In genomic region chr10:66394287-66395063, GRCh38 we compare ENCODE assay signal across 12 cellular contexts.
DNase-seq lines count a peak whose midpoint lies in the region; TF ChIP-seq lines count a peak whose summit lies in the region.
"Had no signal": no experiment of that assay in that cellular context is flagged by ENCODE, and none has a peak within 500 bp of the region (broad histone marks: within the 10 kb centered on the region; RNA-seq: fewer than 3 reads in every experiment).

No MANE protein-coding gene starts in this region.

- H3K27me3 ChIP-seq in H9 (ENCODE audit: insufficient read depth, low read length) (no peaks in the 10 kb centered on the region), adipocyte (replicated peaks; ENCODE audit: control insufficient read depth, insufficient read depth, low read length) (no peaks in the 10 kb centered on the region)
- no peaks in the 10 kb centered on the region for H3K27me3 ChIP-seq in CD4-positive, alpha-beta memory T cell (ENCODE audit: insufficient read depth, low read length)
- H3K27me3 ChIP-seq: BLaER1 treated with 17β-estradiol and CSF1 and Interleukin-3, amounts not matched to agents 10 nM and 100 nM had no signal

- no peak overlapping the region for H2BK12ac ChIP-seq in H9 (ENCODE audit: insufficient read length, low read depth, low read length)

- H3K9me3 ChIP-seq in H9 (ENCODE audit: control insufficient read depth, low read depth, low read length) = no peaks in the 10 kb centered on the region
- no peaks in the 10 kb centered on the region for H3K9me3 ChIP-seq in adipocyte (ENCODE audit: control insufficient read depth, low read length)
- H3K9me3 ChIP-seq in CD4-positive, alpha-beta memory T cell (ENCODE audit: control insufficient read depth in 1 of 2, low read length in 2 of 2) = no peaks in the 10 kb centered on the region
- H3K9me3 ChIP-seq: BLaER1 treated with 17β-estradiol and CSF1 and Interleukin-3, amounts not matched to agents 10 nM and 100 nM had no signal

- H2AK5ac ChIP-seq in H9 (ENCODE audit: insufficient read length, low read length) = no peak overlapping the region

- no peaks in the 10 kb centered on the region for H4K20me1 ChIP-seq in H9 (ENCODE audit: control insufficient read depth, insufficient read depth, insufficient read length)
- H4K20me1 ChIP-seq: BLaER1 treated with 17β-estradiol and CSF1 and Interleukin-3, amounts not matched to agents 10 nM and 100 nM had no signal

- TF ChIP-seq CTCF in H9 (conservative IDR thresholded peaks at IDR 0.05) = no peak

- no peak overlapping the region for H2BK20ac ChIP-seq in H9 (ENCODE audit: low read depth, low read length, poor library complexity, severe bottlenecking)

- H3K9me3 Mint-ChIP-seq in H9 = no peaks in the 10 kb centered on the region
- peaks cover 0 to 6% (median 0%) of the 10 kb centered on the region in 8 donors for H3K9me3 Mint-ChIP-seq in CD4-positive, alpha-beta memory T cell

- H3K9ac ChIP-seq in H9 (ENCODE audit: extremely low read depth, insufficient read length, low read length) = no peak overlapping the region
- H3K9ac ChIP-seq in adipocyte (ENCODE audit: low read length) = no peak overlapping the region
- H3K9ac ChIP-seq: BLaER1 treated with 17β-estradiol and CSF1 and Interleukin-3, amounts not matched to agents 10 nM and 100 nM; GM23248 had no signal

- no peaks in the 10 kb centered on the region for H3K27me3 Mint-ChIP-seq in H9 (ENCODE audit: low read depth)
- no peaks in the 10 kb centered on the region for H3K27me3 Mint-ChIP-seq in CD4-positive, alpha-beta memory T cell
- H3K27me3 Mint-ChIP-seq: B cell; CD8-positive, alpha-beta memory T cell had no signal

- no peaks in the 10 kb centered on the region for H3K36me3 ChIP-seq in adipocyte (ENCODE audit: control insufficient read depth, insufficient read depth, low read length, severe bottlenecking)
- H3K36me3 ChIP-seq in CD4-positive, alpha-beta memory T cell (ENCODE audit: insufficient read depth, low read length) = no peaks in the 10 kb centered on the region
- H3K36me3 ChIP-seq: BLaER1 treated with 17β-estradiol and CSF1 and Interleukin-3, amounts not matched to agents 10 nM and 100 nM had no signal

- no peaks in the 10 kb centered on the region for H3K36me3 Mint-ChIP-seq in H9 (ENCODE audit: insufficient read depth in 1 of 3, low read depth in 3 of 3)
- H3K36me3 Mint-ChIP-seq in CD4-positive, alpha-beta memory T cell = no peaks in the 10 kb centered on the region
- H3K36me3 Mint-ChIP-seq: CD8-positive, alpha-beta memory T cell had no signal

- no peak overlapping the region for H2BK5ac ChIP-seq in H9 (ENCODE audit: insufficient read length, low read length)

- no peak overlapping the region for H4K8ac ChIP-seq in H9 (replicated peaks; ENCODE audit: insufficient read length, low read depth, low read length)

- H4K91ac ChIP-seq in H9 (ENCODE audit: insufficient read length, low read depth, low read length) = no peak overlapping the region

- no peak overlapping the region for H3K27ac ChIP-seq in H9 (ENCODE audit: insufficient read length, low read depth, low read length)
- no peak overlapping the region for H3K27ac ChIP-seq in CD4-positive, alpha-beta memory T cell (ENCODE audit: low read depth, low read length)
- H3K27ac ChIP-seq: BLaER1 treated with 17β-estradiol and CSF1 and Interleukin-3, amounts not matched to agents 10 nM and 100 nM; GM23248 had no signal

- peak overlapping the region; percentile 12 for H3K4me2 ChIP-seq in H9 (ENCODE audit: insufficient read depth, insufficient read length, low read length)
- H3K4me2 ChIP-seq: BLaER1 treated with 17β-estradiol and CSF1 and Interleukin-3, amounts not matched to agents 10 nM and 100 nM had no signal

- no peak overlapping the region for H2AFZ ChIP-seq in H9 (ENCODE audit: low read length)
- H2AFZ ChIP-seq: GM23248 had no signal

- POLR2A ChIA-PET in CD4-positive, alpha-beta memory T cell (lab: Charles Lee; ENCODE audit: partially characterized antibody) = no interaction called here

- H3K4me3 ChIP-seq in adipocyte (ENCODE audit: low read length) = no peak overlapping the region
- H3K4me3 ChIP-seq in CD4-positive, alpha-beta memory T cell (ENCODE audit: low read length in 2 of 2) = no peak overlapping the region
- H3K4me3 ChIP-seq: BLaER1 treated with 17β-estradiol and CSF1 and Interleukin-3, amounts not matched to agents 10 nM and 100 nM; GM23248 had no signal

- H3K4ac ChIP-seq in H9 (ENCODE audit: low read depth, low read length) = no peak overlapping the region

- H4K5ac ChIP-seq in H9 (ENCODE audit: insufficient read length, low read depth, low read length) = no peak overlapping the region

- intact Hi-C loops in CD4-positive, alpha-beta memory T cell (cut with micrococcal nuclease) = no loop called here

- H3K4me1 Mint-ChIP-seq in H9 = peaks cover 10 to 17% of the 10 kb centered on the region in 2 experiments
- no peaks in the 10 kb centered on the region for H3K4me1 Mint-ChIP-seq in CD4-positive, alpha-beta memory T cell
- H3K4me1 Mint-ChIP-seq: B cell; CD8-positive, alpha-beta memory T cell had no signal

- H3K23ac ChIP-seq in H9 (ENCODE audit: insufficient read length, low read depth, low read length) = no peak overlapping the region

- H3K4me3 Mint-ChIP-seq in H9 = no peak overlapping the region; a peak in 1 of 5 replicates
- no peak overlapping the region for H3K4me3 Mint-ChIP-seq in CD4-positive, alpha-beta memory T cell
- H3K4me3 Mint-ChIP-seq: B cell; CD8-positive, alpha-beta memory T cell had no signal

- no peaks in the 10 kb centered on the region for H3K23me2 ChIP-seq in H9 (ENCODE audit: insufficient read length, low read depth, low read length, poor library complexity, severe bottlenecking)

- no CpG with 5 or more reads among the region's 2 CpGs for WGBS in H9 (ENCODE audit: extremely low coverage, insufficient read length, low lambda C conversion rate)

- H3K4me1 ChIP-seq in H9 (ENCODE audit: insufficient read depth, low read length) (no peaks in the 10 kb centered on the region), adipocyte (ENCODE audit: control insufficient read depth, insufficient read depth, low read length) (no peaks in the 10 kb centered on the region)
- no peaks in the 10 kb centered on the region for H3K4me1 ChIP-seq in CD4-positive, alpha-beta memory T cell (ENCODE audit: insufficient read depth, low read length)

- H3K79me2 ChIP-seq in H9 (ENCODE audit: insufficient read depth, low read length) = no peaks in the 10 kb centered on the region

- no peak overlapping the region for H2BK120ac ChIP-seq in H9 (ENCODE audit: low read depth, low read length, poor library complexity, severe bottlenecking)

- CTCF ChIA-PET in CD4-positive, alpha-beta memory T cell (lab: Charles Lee; ENCODE audit: partially characterized antibody) = no interaction called here

- no peak overlapping the region for H3K14ac ChIP-seq in H9 (ENCODE audit: insufficient read depth, low read length)

- H3K79me1 ChIP-seq in H9 (ENCODE audit: insufficient read depth, low read depth, low read length, poor library complexity, severe bottlenecking) = no peaks in the 10 kb centered on the region

- H3T11ph ChIP-seq in H9 (ENCODE audit: low read length) = no peak overlapping the region

- no peak overlapping the region for H2BK15ac ChIP-seq in H9 (ENCODE audit: low read depth, low read length)

- H3K27ac Mint-ChIP-seq in H9 = peak overlapping the region in 1 of 3 experiments; percentile 43; a peak in 1 of 7 replicates
- no peak overlapping the region for H3K27ac Mint-ChIP-seq in CD4-positive, alpha-beta memory T cell
- H3K27ac Mint-ChIP-seq: B cell; CD8-positive, alpha-beta memory T cell had no signal

- H3K18ac ChIP-seq in H9 (ENCODE audit: insufficient read length, low read depth, low read length) = no peak overlapping the region

- DNase-seq in H4 (ENCODE audit: low spot score) (peak; percentile 5), H9 (no peak), adipocyte (ENCODE audit: low read depth) (peak; percentile 12), NCI-H524 (lab: John Stamatoyannopoulos, UW) (no peak)
- no peak for DNase-seq in CD4-positive, alpha-beta memory T cell
- no peak for DNase-seq in activated CD8-positive, alpha-beta memory T cell treated with anti-CD3 and anti-CD28 coated beads for 24 hours
- DNase-seq: CD8-positive, alpha-beta memory T cell; COR-L47; GM23248; HCEC 1CT had no signal

- H3K56ac ChIP-seq in H9 (ENCODE audit: insufficient read length, low read depth, low read length) = no peak overlapping the region

Comparison
In these comparisons a context has a peak if more than half of its experiments do, and no peak if none do; other contexts are left out.
1. DNase-seq: peak in H4 (single experiment) and adipocyte (single experiment); none in H9 (single experiment), CD4-positive, alpha-beta memory T cell (0 of 5), NCI-H524 (0 of 2) and activated CD8-positive, alpha-beta memory T cell treated with anti-CD3 and anti-CD28 coated beads for 24 hours (single experiment).